ENCODE assay signal across 31 cellular contexts in genomic region chr6:42471116-42471515, GRCh38.
"Had no signal": no experiment of that assay in that cellular context is flagged by ENCODE, and none has a peak within 500 bp of the region (broad histone marks: within the 10 kb centered on the region; RNA-seq: fewer than 3 reads in every experiment).

No MANE protein-coding gene starts in this region.

- H3K9me3 Mint-ChIP-seq: activated T-helper 17 cell treated with anti-CD3 and anti-CD28 coated beads, Interleukin-2, amount 50 U/mL, for 72 hours had no signal

- H3K4me1 ChIP-seq: body of pancreas, breast epithelium, Peyer's patch, SJSA1 had no signal

- H3K4me3 Mint-ChIP-seq: activated naive CD4-positive, alpha-beta T cell treated with anti-CD3 and anti-CD28 coated beads, Interleukin-2, amount 50 U/mL, for 24 hours; activated naive CD8-positive, alpha-beta T cell treated with anti-CD3 and anti-CD28 coated beads, Interleukin-2, amount 10 ng/mL, durations not matched to agents 7 days and 5 days; activated T-cell treated with anti-CD3 and anti-CD28 coated beads, Interleukin-2, amount 50 U/mL, for 72 hours; activated T-helper 17 cell treated with anti-CD3 and anti-CD28 coated beads, Interleukin-2, amount 50 U/mL, for 72 hours; T-cell; T-helper 17 cell had no signal

- DNase-seq: activated CD4-positive, alpha-beta T cell treated with anti-CD3 and anti-CD28 coated beads for 4 hours; activated CD4-positive, alpha-beta T cell treated with anti-CD3 and anti-CD28 coated beads, Interleukin-2, amount 50 U/mL, for 4 hours; activated effector memory CD4-positive, alpha-beta T cell treated with anti-CD3 and anti-CD28 coated beads, Interleukin-2, amount 50 U/mL, for 16 hours; activated naive CD4-positive, alpha-beta T cell; activated naive CD8-positive, alpha-beta T cell treated with anti-CD3 and anti-CD28 coated beads, Interleukin-2, amount 10 ng/mL, durations not matched to agents 7 days and 5 days; activated T-cell treated with anti-CD3 and anti-CD28 coated beads, Interleukin-2, amount 50 U/mL, for 1 hour; activated T-cell treated with anti-CD3 and anti-CD28 coated beads, Interleukin-2, amount 50 U/mL, for 72 hours; body of pancreas; MM.1S; MV-4-11; NCI-H1092; NCI-H1436 treated with DMSO at 0.1 percent for 48 hours; NCI-H1694 treated with DMSO at 0.1 percent for 48 hours; NCI-H2029; NCI-H345; NCI-H524 treated with DMSO at 0.1 percent for 48 hours; PC-3; Peyer's patch; RPMI8226; SHP77 treated with DMSO at 0.1 percent for 48 hours; T-cell; T-helper 17 cell; T1000 had no signal

- ATAC-seq: activated T-cell treated with anti-CD3 and anti-CD28 coated beads, Interleukin-2, amount 50 U/mL, for 72 hours; activated T-helper 17 cell treated with anti-CD3 and anti-CD28 coated beads, Interleukin-2, amount 50 U/mL, for 72 hours; body of pancreas; PC-3; SK-N-SH treated with all-trans-retinoic acid at 6 μM for 48 hours; T-cell; T-helper 17 cell had no signal

- H3K27me3 Mint-ChIP-seq: activated naive CD4-positive, alpha-beta T cell treated with anti-CD3 and anti-CD28 coated beads, Interleukin-2, amount 50 U/mL, for 24 hours; activated T-helper 17 cell treated with anti-CD3 and anti-CD28 coated beads, Interleukin-2, amount 50 U/mL, for 72 hours; T-cell; T-helper 17 cell had no signal

- H3K9me3 ChIP-seq: body of pancreas, SJSA1 had no signal

- H3K36me3 ChIP-seq: breast epithelium, Peyer's patch, SJSA1 had no signal

- FAIRE-seq: astrocyte, TTC549 had no signal

- H3K27me3 ChIP-seq: body of pancreas, breast epithelium, Peyer's patch, SJSA1 had no signal

- H3K4me1 Mint-ChIP-seq: activated naive CD4-positive, alpha-beta T cell treated with anti-CD3 and anti-CD28 coated beads, Interleukin-2, amount 50 U/mL, for 24 hours; activated naive CD8-positive, alpha-beta T cell treated with anti-CD3 and anti-CD28 coated beads, Interleukin-2, amount 10 ng/mL, durations not matched to agents 7 days and 5 days; activated T-helper 17 cell treated with anti-CD3 and anti-CD28 coated beads, Interleukin-2, amount 50 U/mL, for 72 hours; T-cell; T-helper 17 cell had no signal

- H3K27ac Mint-ChIP-seq: activated naive CD4-positive, alpha-beta T cell treated with anti-CD3 and anti-CD28 coated beads, Interleukin-2, amount 50 U/mL, for 24 hours; activated naive CD8-positive, alpha-beta T cell treated with anti-CD3 and anti-CD28 coated beads, Interleukin-2, amount 10 ng/mL, durations not matched to agents 7 days and 5 days; activated T-cell treated with anti-CD3 and anti-CD28 coated beads, Interleukin-2, amount 50 U/mL, for 72 hours; activated T-helper 17 cell treated with anti-CD3 and anti-CD28 coated beads, Interleukin-2, amount 50 U/mL, for 72 hours; T-cell; T-helper 17 cell had no signal

- H3K9ac ChIP-seq: KMS-11 had no signal

- H3K4me3 ChIP-seq: body of pancreas, breast epithelium, Peyer's patch, SJSA1 had no signal

- H3K36me3 Mint-ChIP-seq: activated naive CD8-positive, alpha-beta T cell treated with anti-CD3 and anti-CD28 coated beads, Interleukin-2, amount 10 ng/mL, durations not matched to agents 7 days and 5 days had no signal

- H3K27ac ChIP-seq: body of pancreas, breast epithelium, KMS-11, Peyer's patch, SJSA1 had no signal

- H3K4me2 ChIP-seq: KMS-11 had no signal
